23 cellular contexts compared by ENCODE assay signal in genomic region chr2:129777146-129777545, GRCh38.
A peak's percentile ranks its signal among the peaks of the same experiment; 100 is the strongest.
DNase-seq lines count a peak whose midpoint lies in the region; ATAC-seq, FAIRE-seq and TF ChIP-seq lines count a peak whose summit lies in the region.
"Had no signal": no experiment of that assay in that cellular context is flagged by ENCODE, and none has a peak within 500 bp of the region (broad histone marks: within the 10 kb centered on the region; RNA-seq: fewer than 3 reads in every experiment).

No MANE protein-coding gene starts in this region.

- peak; percentile 70 for DNase-seq in cardiac septum (ENCODE audit: low spot score)
- no peak for DNase-seq in heart right ventricle
- no peak for DNase-seq in bronchial epithelial cell (ENCODE audit: low read depth)
- peak; percentile 5 for DNase-seq in glutamatergic neuron
- peak; percentile 63 for DNase-seq in osteocyte (ENCODE audit: extremely low spot score, unreplicated experiment)
- DNase-seq in activated effector memory CD4-positive, alpha-beta T cell treated with anti-CD3 and anti-CD28 coated beads, Interleukin-2, amount 50 U/mL, for 16 hours: no peak
- DNase-seq in DMS 273 (lab: John Stamatoyannopoulos, UW; ENCODE audit: unreplicated experiment): no peak
- DNase-seq: 8988T, Calu3, DMS 273 treated with DMSO at 0.1 percent for 48 hours, DMS53, DND-41, EL, GM23248, HFFc6 had no signal

- H3K27me3 Mint-ChIP-seq in glutamatergic neuron (ENCODE audit: unreplicated experiment) (peaks cover 4% of the 10 kb centered on the region), osteocyte (ENCODE audit: unreplicated experiment) (no peaks in the 10 kb centered on the region)

- intact Hi-C loops in cardiac septum (cut with DNase I): no loop called here
- intact Hi-C loops in heart right ventricle (cut with DNase I): no loop called here

- no peak overlapping the region for H3K27ac ChIP-seq in heart right ventricle
- H3K27ac ChIP-seq: BLaER1 treated with 17β-estradiol and CSF1 and Interleukin-3, amounts not matched to agents 10 nM and 100 nM; GM23248 had no signal

- H3K9me3 Mint-ChIP-seq in glutamatergic neuron (ENCODE audit: unreplicated experiment): peaks cover 2% of the 10 kb centered on the region
- H3K9me3 Mint-ChIP-seq in osteocyte (ENCODE audit: unreplicated experiment): no peaks in the 10 kb centered on the region

- H3K27me3 ChIP-seq in heart right ventricle (peaks cover 0 to 21% (median 7%) of the 10 kb centered on the region in 7 donors), bronchial epithelial cell (ENCODE audit: control insufficient read depth, insufficient read depth, low read length) (no peaks in the 10 kb centered on the region)
- H3K27me3 ChIP-seq: BLaER1 treated with 17β-estradiol and CSF1 and Interleukin-3, amounts not matched to agents 10 nM and 100 nM had no signal

- FAIRE-seq in bronchial epithelial cell (lab: Jason Lieb, UNC): peak; percentile 18
- FAIRE-seq: GM12891, GM19239, H54 had no signal

- H3K36me3 ChIP-seq in heart right ventricle (no peaks in the 10 kb centered on the region), bronchial epithelial cell (ENCODE audit: control insufficient read depth, insufficient read depth, low read length) (no peaks in the 10 kb centered on the region)
- H3K36me3 ChIP-seq: BLaER1 treated with 17β-estradiol and CSF1 and Interleukin-3, amounts not matched to agents 10 nM and 100 nM had no signal

- H3K4me3 Mint-ChIP-seq in glutamatergic neuron (ENCODE audit: unreplicated experiment) (no peak overlapping the region), osteocyte (ENCODE audit: unreplicated experiment) (no peak overlapping the region)
- H3K4me3 Mint-ChIP-seq: B cell; CD8-positive, alpha-beta T cell; HFFc6 had no signal

- H3K36me3 Mint-ChIP-seq in glutamatergic neuron (ENCODE audit: unreplicated experiment) (no peaks in the 10 kb centered on the region), osteocyte (ENCODE audit: unreplicated experiment) (no peaks in the 10 kb centered on the region)
- H3K36me3 Mint-ChIP-seq: CD8-positive, alpha-beta T cell had no signal

- H3K4me1 ChIP-seq in heart right ventricle: no peaks in the 10 kb centered on the region

- H3K4me1 Mint-ChIP-seq in glutamatergic neuron (ENCODE audit: low read depth, unreplicated experiment) (peaks cover 9% of the 10 kb centered on the region), osteocyte (ENCODE audit: unreplicated experiment) (no peaks in the 10 kb centered on the region)
- H3K4me1 Mint-ChIP-seq: B cell had no signal

- 79 to 88% methylated on average over 2 of the region's 2 CpGs for WGBS in heart right ventricle, 2 donors

- ATAC-seq in heart right ventricle (no peak), HG03045 (IDR thresholded peaks at IDR 0.05; ENCODE audit: unreplicated experiment) (no peak)
- ATAC-seq: CD8-positive, alpha-beta T cell; HCT116 had no signal

- peaks cover 0 to 13% (median 0%) of the 10 kb centered on the region in 11 donors for H3K9me3 ChIP-seq in heart right ventricle

- H3K27ac Mint-ChIP-seq in glutamatergic neuron (ENCODE audit: unreplicated experiment): no peak overlapping the region
- no peak overlapping the region for H3K27ac Mint-ChIP-seq in osteocyte (ENCODE audit: unreplicated experiment)
- H3K27ac Mint-ChIP-seq: B cell; CD8-positive, alpha-beta T cell; HFFc6 had no signal

- no peak for TF ChIP-seq CTCF in heart right ventricle (IDR thresholded peaks at IDR 0.05)
- no peak for TF ChIP-seq CTCF in bronchial epithelial cell (IDR thresholded peaks at IDR 0.05; ENCODE audit: insufficient read depth, low read length, severe bottlenecking)
- no peak for TF ChIP-seq CTCF in glutamatergic neuron (IDR thresholded peaks at IDR 0.05; ENCODE audit: partially characterized antibody, unreplicated experiment)
- no peak for TF ChIP-seq CTCF in osteocyte (IDR thresholded peaks at IDR 0.05)

- no peak overlapping the region for H3K4me3 ChIP-seq in heart right ventricle
- H3K4me3 ChIP-seq in bronchial epithelial cell (ENCODE audit: low read depth, low read length): no peak overlapping the region
- H3K4me3 ChIP-seq: BLaER1 treated with 17β-estradiol and CSF1 and Interleukin-3, amounts not matched to agents 10 nM and 100 nM; GM23248 had no signal

Comparison
In these comparisons a context has a peak if more than half of its experiments do, and no peak if none do; other contexts are left out.
1. DNase-seq: peak in cardiac septum (single experiment), glutamatergic neuron (single experiment) and osteocyte (single experiment); none in heart right ventricle (0 of 2), bronchial epithelial cell (single experiment), activated effector memory CD4-positive, alpha-beta T cell treated with anti-CD3 and anti-CD28 coated beads, Interleukin-2, amount 50 U/mL, for 16 hours (single experiment) and DMS 273 (single experiment).